In the genomic region with DNA sequence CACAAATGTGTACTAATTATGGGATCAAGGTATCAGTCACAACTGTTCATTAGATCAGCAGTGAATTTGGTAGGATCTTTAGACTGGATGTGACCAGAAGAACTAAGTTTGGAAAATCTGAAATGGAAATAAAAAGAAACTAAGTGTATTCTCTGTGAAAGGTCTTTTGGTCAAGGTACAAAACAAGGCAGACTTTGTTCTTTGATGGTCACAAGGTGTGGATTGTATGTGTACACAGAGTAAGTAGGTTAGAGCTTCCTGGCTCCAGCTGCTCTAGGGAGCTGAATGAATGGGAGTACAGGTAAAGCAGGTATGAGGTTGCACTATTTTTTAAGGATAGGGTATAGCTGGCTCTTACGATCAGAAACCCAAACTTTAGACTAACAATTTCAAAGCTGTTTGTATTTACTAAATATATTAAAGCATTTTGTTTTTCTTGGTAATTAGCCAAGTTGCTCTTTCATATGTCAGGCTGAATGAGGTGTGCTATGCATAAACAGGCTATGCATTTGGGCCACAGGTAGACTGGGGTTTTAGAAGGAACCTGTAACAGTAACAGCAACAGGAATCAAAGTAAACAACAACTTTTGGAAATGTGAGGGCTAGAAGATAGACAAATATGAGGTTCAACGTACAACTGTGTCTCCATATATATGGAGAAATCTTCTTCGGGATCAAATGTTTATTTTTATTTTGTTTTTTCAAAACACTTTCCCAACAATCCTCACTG, we compare ENCODE assay signal across 1 cellular context.
TF ChIP-seq lines count a peak whose summit lies in the region.

No MANE protein-coding gene starts in this region.

TF ChIP-seq in HepG2, 621 proteins besides CTCF, POLR2A, EP300 and RAD21 (continued from another document and continues in another):
- no peak for TF ChIP-seq ZNF142 (CRISPR knock-in tag; IDR thresholded peaks at IDR 0.05)
- TF ChIP-seq ZNF441 (CRISPR knock-in tag; IDR thresholded peaks at IDR 0.05; ENCODE audit: borderline replicate concordance), result no peak
- no peak for TF ChIP-seq KDM3A (CRISPR knock-in tag; IDR thresholded peaks at IDR 0.05; ENCODE audit: low read depth)
- TF ChIP-seq SOX5 (CRISPR knock-in tag; IDR thresholded peaks at IDR 0.05; ENCODE audit: borderline replicate concordance), result peak; percentile 55; the same call in 1 of the 2 replicates
- no peak for TF ChIP-seq SCMH1 (CRISPR knock-in tag; IDR thresholded peaks at IDR 0.05; ENCODE audit: borderline replicate concordance)
- TF ChIP-seq, protein P1, sequence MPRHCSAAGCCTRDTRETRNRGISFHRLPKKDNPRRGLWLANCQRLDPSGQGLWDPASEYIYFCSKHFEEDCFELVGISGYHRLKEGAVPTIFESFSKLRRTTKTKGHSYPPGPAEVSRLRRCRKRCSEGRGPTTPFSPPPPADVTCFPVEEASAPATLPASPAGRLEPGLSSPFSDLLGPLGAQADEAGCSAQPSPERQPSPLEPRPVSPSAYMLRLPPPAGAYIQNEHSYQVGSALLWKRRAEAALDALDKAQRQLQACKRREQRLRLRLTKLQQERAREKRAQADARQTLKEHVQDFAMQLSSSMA (CRISPR knock-in tag; IDR thresholded peaks at IDR 0.05), result no peak
- no peak for TF ChIP-seq ELK4 (CRISPR knock-in tag; IDR thresholded peaks at IDR 0.05; ENCODE audit: borderline replicate concordance)
- no peak for TF ChIP-seq SSRP1 (CRISPR knock-in tag; IDR thresholded peaks at IDR 0.05)
- no peak for TF ChIP-seq IRF1 (CRISPR knock-in tag; IDR thresholded peaks at IDR 0.05; ENCODE audit: low read depth)
- TF ChIP-seq, protein P2, sequence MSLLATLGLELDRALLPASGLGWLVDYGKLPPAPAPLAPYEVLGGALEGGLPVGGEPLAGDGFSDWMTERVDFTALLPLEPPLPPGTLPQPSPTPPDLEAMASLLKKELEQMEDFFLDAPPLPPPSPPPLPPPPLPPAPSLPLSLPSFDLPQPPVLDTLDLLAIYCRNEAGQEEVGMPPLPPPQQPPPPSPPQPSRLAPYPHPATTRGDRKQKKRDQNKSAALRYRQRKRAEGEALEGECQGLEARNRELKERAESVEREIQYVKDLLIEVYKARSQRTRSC (CRISPR knock-in tag; IDR thresholded peaks at IDR 0.05; ENCODE audit: low read depth), result no peak
- no peak for TF ChIP-seq FOXP1 (IDR thresholded peaks at IDR 0.05)
- peak; percentile 58; the same call in 1 of the 2 replicates for TF ChIP-seq FOXP1 (CRISPR knock-in tag; IDR thresholded peaks at IDR 0.05)
- TF ChIP-seq HNF4A (CRISPR knock-in tag; IDR thresholded peaks at IDR 0.05), result peak; percentile 85
- no peak for TF ChIP-seq ZNF451 (CRISPR knock-in tag; IDR thresholded peaks at IDR 0.05)
- no peak for TF ChIP-seq RFXAP (CRISPR knock-in tag; IDR thresholded peaks at IDR 0.05; ENCODE audit: borderline replicate concordance)
- TF ChIP-seq ARNT2 (CRISPR knock-in tag; IDR thresholded peaks at IDR 0.05; ENCODE audit: low read depth), result no peak
- TF ChIP-seq, protein P3, sequence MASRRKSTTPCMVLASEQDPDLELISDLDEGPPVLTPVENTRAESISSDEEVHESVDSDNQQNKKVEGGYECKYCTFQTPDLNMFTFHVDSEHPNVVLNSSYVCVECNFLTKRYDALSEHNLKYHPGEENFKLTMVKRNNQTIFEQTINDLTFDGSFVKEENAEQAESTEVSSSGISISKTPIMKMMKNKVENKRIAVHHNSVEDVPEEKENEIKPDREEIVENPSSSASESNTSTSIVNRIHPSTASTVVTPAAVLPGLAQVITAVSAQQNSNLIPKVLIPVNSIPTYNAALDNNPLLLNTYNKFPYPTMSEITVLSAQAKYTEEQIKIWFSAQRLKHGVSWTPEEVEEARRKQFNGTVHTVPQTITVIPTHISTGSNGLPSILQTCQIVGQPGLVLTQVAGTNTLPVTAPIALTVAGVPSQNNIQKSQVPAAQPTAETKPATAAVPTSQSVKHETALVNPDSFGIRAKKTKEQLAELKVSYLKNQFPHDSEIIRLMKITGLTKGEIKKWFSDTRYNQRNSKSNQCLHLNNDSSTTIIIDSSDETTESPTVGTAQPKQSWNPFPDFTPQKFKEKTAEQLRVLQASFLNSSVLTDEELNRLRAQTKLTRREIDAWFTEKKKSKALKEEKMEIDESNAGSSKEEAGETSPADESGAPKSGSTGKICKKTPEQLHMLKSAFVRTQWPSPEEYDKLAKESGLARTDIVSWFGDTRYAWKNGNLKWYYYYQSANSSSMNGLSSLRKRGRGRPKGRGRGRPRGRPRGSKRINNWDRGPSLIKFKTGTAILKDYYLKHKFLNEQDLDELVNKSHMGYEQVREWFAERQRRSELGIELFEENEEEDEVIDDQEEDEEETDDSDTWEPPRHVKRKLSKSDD (CRISPR knock-in tag; IDR thresholded peaks at IDR 0.05; ENCODE audit: low read depth), result no peak
- TF ChIP-seq ZNF383 (CRISPR knock-in tag; IDR thresholded peaks at IDR 0.05; ENCODE audit: borderline replicate concordance), result no peak
- peak; percentile 99 for TF ChIP-seq ZEB1 (IDR thresholded peaks at IDR 0.05; ENCODE audit: insufficient replicate concordance, low read depth)
- TF ChIP-seq, protein P4, sequence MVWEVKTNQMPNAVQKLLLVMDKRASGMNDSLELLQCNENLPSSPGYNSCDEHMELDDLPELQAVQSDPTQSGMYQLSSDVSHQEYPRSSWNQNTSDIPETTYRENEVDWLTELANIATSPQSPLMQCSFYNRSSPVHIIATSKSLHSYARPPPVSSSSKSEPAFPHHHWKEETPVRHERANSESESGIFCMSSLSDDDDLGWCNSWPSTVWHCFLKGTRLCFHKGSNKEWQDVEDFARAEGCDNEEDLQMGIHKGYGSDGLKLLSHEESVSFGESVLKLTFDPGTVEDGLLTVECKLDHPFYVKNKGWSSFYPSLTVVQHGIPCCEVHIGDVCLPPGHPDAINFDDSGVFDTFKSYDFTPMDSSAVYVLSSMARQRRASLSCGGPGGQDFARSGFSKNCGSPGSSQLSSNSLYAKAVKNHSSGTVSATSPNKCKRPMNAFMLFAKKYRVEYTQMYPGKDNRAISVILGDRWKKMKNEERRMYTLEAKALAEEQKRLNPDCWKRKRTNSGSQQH (CRISPR knock-in tag; IDR thresholded peaks at IDR 0.05; ENCODE audit: low read depth), result 0 out of 2 replicates have a peak, but pooled peaks have one; percentile 65
- TF ChIP-seq ARID4A (CRISPR knock-in tag; IDR thresholded peaks at IDR 0.05; ENCODE audit: borderline replicate concordance), result peak; percentile 45; the same call in 1 of the 2 replicates
- no peak for TF ChIP-seq TAF1 (CRISPR knock-in tag; IDR thresholded peaks at IDR 0.05)
- TF ChIP-seq, protein P5, sequence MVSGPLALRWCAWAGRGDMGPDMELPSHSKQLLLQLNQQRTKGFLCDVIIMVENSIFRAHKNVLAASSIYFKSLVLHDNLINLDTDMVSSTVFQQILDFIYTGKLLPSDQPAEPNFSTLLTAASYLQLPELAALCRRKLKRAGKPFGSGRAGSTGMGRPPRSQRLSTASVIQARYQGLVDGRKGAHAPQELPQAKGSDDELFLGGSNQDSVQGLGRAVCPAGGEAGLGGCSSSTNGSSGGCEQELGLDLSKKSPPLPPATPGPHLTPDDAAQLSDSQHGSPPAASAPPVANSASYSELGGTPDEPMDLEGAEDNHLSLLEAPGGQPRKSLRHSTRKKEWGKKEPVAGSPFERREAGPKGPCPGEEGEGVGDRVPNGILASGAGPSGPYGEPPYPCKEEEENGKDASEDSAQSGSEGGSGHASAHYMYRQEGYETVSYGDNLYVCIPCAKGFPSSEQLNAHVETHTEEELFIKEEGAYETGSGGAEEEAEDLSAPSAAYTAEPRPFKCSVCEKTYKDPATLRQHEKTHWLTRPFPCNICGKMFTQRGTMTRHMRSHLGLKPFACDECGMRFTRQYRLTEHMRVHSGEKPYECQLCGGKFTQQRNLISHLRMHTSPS (CRISPR knock-in tag; IDR thresholded peaks at IDR 0.05; ENCODE audit: low read depth), result no peak
- peak; percentile 52; the same call in 1 of the 2 replicates for TF ChIP-seq FOXO1 (CRISPR knock-in tag; IDR thresholded peaks at IDR 0.05)
- no peak for TF ChIP-seq PRPF4 (IDR thresholded peaks at IDR 0.05; ENCODE audit: low read depth, low read length, poor library complexity, severe bottlenecking)
- no peak for TF ChIP-seq ZNF256 (CRISPR knock-in tag; conservative IDR thresholded peaks at IDR 0.05)
- TF ChIP-seq KDM5B (CRISPR knock-in tag; IDR thresholded peaks at IDR 0.05; ENCODE audit: borderline replicate concordance), result no peak
- peak; percentile 52 for TF ChIP-seq RARA (CRISPR knock-in tag; IDR thresholded peaks at IDR 0.05)
- TF ChIP-seq HDAC1 (CRISPR knock-in tag; IDR thresholded peaks at IDR 0.05), result no peak
- TF ChIP-seq, protein P6, sequence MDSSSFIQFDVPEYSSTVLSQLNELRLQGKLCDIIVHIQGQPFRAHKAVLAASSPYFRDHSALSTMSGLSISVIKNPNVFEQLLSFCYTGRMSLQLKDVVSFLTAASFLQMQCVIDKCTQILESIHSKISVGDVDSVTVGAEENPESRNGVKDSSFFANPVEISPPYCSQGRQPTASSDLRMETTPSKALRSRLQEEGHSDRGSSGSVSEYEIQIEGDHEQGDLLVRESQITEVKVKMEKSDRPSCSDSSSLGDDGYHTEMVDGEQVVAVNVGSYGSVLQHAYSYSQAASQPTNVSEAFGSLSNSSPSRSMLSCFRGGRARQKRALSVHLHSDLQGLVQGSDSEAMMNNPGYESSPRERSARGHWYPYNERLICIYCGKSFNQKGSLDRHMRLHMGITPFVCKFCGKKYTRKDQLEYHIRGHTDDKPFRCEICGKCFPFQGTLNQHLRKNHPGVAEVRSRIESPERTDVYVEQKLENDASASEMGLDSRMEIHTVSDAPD (CRISPR knock-in tag; IDR thresholded peaks at IDR 0.05), result no peak
- TF ChIP-seq POLR2AphosphoS5 (IDR thresholded peaks at IDR 0.05; ENCODE audit: low read depth, low read length), result no peak
